10 cellular contexts compared by ENCODE assay signal in the genomic region with DNA sequence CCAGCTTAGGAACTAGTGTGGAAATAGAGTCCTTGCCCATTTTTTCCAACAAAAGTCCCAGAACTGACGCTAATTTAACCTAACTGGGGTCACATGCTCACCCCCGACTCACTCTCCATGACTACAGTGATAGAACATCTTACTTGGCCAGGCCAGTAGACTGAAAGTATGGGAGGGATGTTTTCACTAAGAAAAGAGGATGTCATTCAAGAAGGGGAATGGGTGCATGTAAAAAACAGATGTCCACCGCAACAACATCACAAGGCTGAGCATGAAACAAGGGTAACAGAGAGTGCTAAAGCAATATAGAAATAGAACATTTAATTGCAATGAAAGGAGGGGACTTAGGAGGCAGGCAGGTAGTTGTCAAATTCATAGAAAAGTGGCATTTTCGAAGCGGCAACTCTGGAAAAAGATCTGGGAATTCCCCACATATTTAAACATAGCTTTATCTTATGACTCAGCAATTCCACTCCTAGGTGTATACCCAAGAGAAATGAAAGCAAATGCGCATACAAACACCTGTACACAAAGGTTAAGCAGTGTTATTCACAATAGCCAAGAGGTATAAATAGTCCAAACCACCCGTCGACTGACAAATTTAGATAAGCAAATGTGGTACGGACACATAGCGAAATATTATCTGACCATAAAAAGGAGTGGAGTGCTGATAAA. TPM values are rescaled to one million over a fixed set of nuclear protein-coding genes. Genes with fewer than 3 reads are reported as not detected.
DNase-seq lines count a peak whose midpoint lies in the region; ATAC-seq and TF ChIP-seq lines count a peak whose summit lies in the region.
"Had no signal": no experiment of that assay in that cellular context is flagged by ENCODE, and none has a peak within 500 bp of the region (broad histone marks: within the 10 kb centered on the region; RNA-seq: fewer than 3 reads in every experiment).

No MANE protein-coding gene starts in this region.

- no peaks in the 10 kb centered on the region for H3K36me3 ChIP-seq in CD8-positive, alpha-beta memory T cell (ENCODE audit: insufficient read depth, low read length)
- H3K36me3 ChIP-seq in transverse colon = no peaks in the 10 kb centered on the region

- H3K27ac ChIP-seq in CD8-positive, alpha-beta memory T cell (ENCODE audit: low read depth, low read length) = no peak overlapping the region
- no peak overlapping the region for H3K27ac ChIP-seq in transverse colon

- DNase-seq in GM13977 (ENCODE audit: low spot score) (peak; percentile 24), epithelial cell of esophagus (ENCODE audit: low read depth) (peak; percentile 56), SHP77 treated with DMSO at 0.1 percent for 48 hours (lab: John Stamatoyannopoulos, UW) (no peak), HuH-7.5 (ENCODE audit: low spot score) (no peak), transverse colon (no peak)
- DNase-seq in CD8-positive, alpha-beta memory T cell = no peak
- DNase-seq: activated CD4-positive, alpha-beta T cell treated with anti-CD3 and anti-CD28 coated beads for 1 hour; NCI-H187 treated with DMSO at 0.1 percent for 48 hours had no signal

- no peak overlapping the region for H3K27ac Mint-ChIP-seq in CD8-positive, alpha-beta memory T cell

- no peaks in the 10 kb centered on the region for H3K9me3 ChIP-seq in CD8-positive, alpha-beta memory T cell (ENCODE audit: low read length)
- H3K9me3 ChIP-seq in transverse colon = no peaks in the 10 kb centered on the region

- H3K36me3 Mint-ChIP-seq in CD8-positive, alpha-beta memory T cell = no peaks in the 10 kb centered on the region

- POLR2A ChIA-PET in CD8-positive, alpha-beta memory T cell (lab: Charles Lee) = interaction anchor here (0.6 kb wide), 1 partner anchor 17 kb away, joined by 8 read pairs; no protein-coding TSS in a partner anchor

- no peaks in the 10 kb centered on the region for H3K4me1 Mint-ChIP-seq in CD8-positive, alpha-beta memory T cell

- peak; percentile 59 for ATAC-seq in GM21447 (IDR thresholded peaks at IDR 0.05; ENCODE audit: unreplicated experiment)
- peak; percentile 68 for ATAC-seq in HG03175 (IDR thresholded peaks at IDR 0.05; ENCODE audit: unreplicated experiment)

- intact Hi-C loops in transverse colon (cut with DNase I; ENCODE audit: low total_unique reads) = no loop called here

- in situ Hi-C loops in GM13977 (cut with MboI; ENCODE audit: low pct_unique_long_range_greater_than_20kb, low sequenced_read_pairs, unreplicated experiment) (no loop called here), transverse colon (cut with MboI; ENCODE audit: low pct_ligation_motif_present in 1 of 4, low pct_unique_long_range_greater_than_20kb in 1 of 4, low sequenced_read_pairs in 3 of 4) (no loop called here)

- H3K27me3 Mint-ChIP-seq in CD8-positive, alpha-beta memory T cell = peaks cover 0 to 2% of the 10 kb centered on the region in 2 donors

- no peak overlapping the region for H3K4me3 Mint-ChIP-seq in CD8-positive, alpha-beta memory T cell

- no peaks in the 10 kb centered on the region for H3K9me3 Mint-ChIP-seq in CD8-positive, alpha-beta memory T cell

- H3K4me3 ChIP-seq in epithelial cell of esophagus (ENCODE audit: low read length) (no peak overlapping the region), transverse colon (no peak overlapping the region)
- H3K4me3 ChIP-seq in CD8-positive, alpha-beta memory T cell (ENCODE audit: low read length) = no peak overlapping the region

- no peak for TF ChIP-seq EP300 in transverse colon (IDR thresholded peaks at IDR 0.05; ENCODE audit: low read depth)

- no peak for TF ChIP-seq POLR2A in transverse colon (IDR thresholded peaks at IDR 0.05)

- no peaks in the 10 kb centered on the region for H3K4me1 ChIP-seq in CD8-positive, alpha-beta memory T cell (ENCODE audit: insufficient read depth, low read length)
- H3K4me1 ChIP-seq in transverse colon = peaks cover 0 to 6% (median 2%) of the 10 kb centered on the region in 4 donors

- CTCF ChIA-PET in CD8-positive, alpha-beta memory T cell (lab: Charles Lee) = no interaction called here

- TF ChIP-seq CTCF in GM13977 (IDR thresholded peaks at IDR 0.05; ENCODE audit: extremely low read depth, insufficient read depth, missing control alignments) (no peak), epithelial cell of esophagus (IDR thresholded peaks at IDR 0.05; ENCODE audit: insufficient read depth, low read depth, low read length, missing control alignments) (no peak), transverse colon (IDR thresholded peaks at IDR 0.05) (no peak)

- H3K27me3 ChIP-seq in CD8-positive, alpha-beta memory T cell (ENCODE audit: insufficient read depth, low read length, poor library complexity, severe bottlenecking) = no peaks in the 10 kb centered on the region
- no peaks in the 10 kb centered on the region for H3K27me3 ChIP-seq in transverse colon

- 40 to 79% methylated on average over 4 to 10 of the region's 10 CpGs for WGBS in transverse colon (ENCODE audit: low coverage in 1 of 2), 2 donors

RNA-seq across cellular contexts. Expression of a gene that starts 41.1 kb away (rescaled TPM):
- total RNA-seq in CD8-positive, alpha-beta memory T cell = under 1 TPM; 0.86 to 0.92 TPM
- 8.0 TPM for polyA plus RNA-seq in CD8-positive, alpha-beta memory T cell
- total RNA-seq in transverse colon = 100 to 1,000 TPM in 1 of 4 donors, 1 to 10 TPM in 3; 5.4 to 133 (median 7.6) TPM

Comparison
In these comparisons a context has a peak if more than half of its experiments do, and no peak if none do; other contexts are left out.
1. DNase-seq: peak in GM13977 (single experiment) and epithelial cell of esophagus (single experiment); none in CD8-positive, alpha-beta memory T cell (0 of 5), SHP77 treated with DMSO at 0.1 percent for 48 hours (single experiment), HuH-7.5 (single experiment) and transverse colon (single experiment).